In the genomic region with DNA sequence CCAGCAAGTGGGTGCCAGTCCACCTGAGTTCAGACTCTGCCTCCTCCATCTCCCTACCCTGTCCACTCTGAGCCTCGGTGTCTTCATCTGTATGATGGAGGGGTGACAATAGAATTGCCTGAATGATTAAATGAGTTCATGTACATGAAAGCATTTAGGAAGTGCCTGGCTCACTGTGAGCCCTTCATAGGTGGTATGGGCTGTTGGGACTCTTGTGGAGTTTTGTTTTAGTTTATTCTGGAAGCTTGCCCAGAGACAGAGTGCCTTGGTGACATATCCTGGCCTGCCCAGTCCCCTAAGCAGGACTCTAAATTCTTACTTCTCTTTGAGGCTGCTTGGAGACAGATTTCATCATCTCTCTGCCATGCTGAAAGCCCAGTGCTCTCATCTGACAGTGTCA, we compare ENCODE assay signal across 18 cellular contexts. TPM values are rescaled to one million over a fixed set of nuclear protein-coding genes. Genes with fewer than 3 reads are reported as not detected.
"Had no signal": no experiment of that assay in that cellular context is flagged by ENCODE, and none has a peak within 500 bp of the region (broad histone marks: within the 10 kb centered on the region; RNA-seq: fewer than 3 reads in every experiment).

No MANE protein-coding gene starts in this region.

- DNase-seq: activated CD4-positive, alpha-beta T cell treated with anti-CD3 and anti-CD28 coated beads for 1 hour; activated CD4-positive, alpha-beta T cell treated with anti-CD3 and anti-CD28 coated beads, Interleukin-2, amount 50 U/mL, for 4 hours; activated naive CD4-positive, alpha-beta T cell treated with Interleukin-2 at 50 U/mL for 16 hours; activated naive CD8-positive, alpha-beta T cell treated with anti-CD3 and anti-CD28 coated beads, Interleukin-2, amount 50 U/mL, for 24 hours; dermis blood vessel endothelial cell; effector memory CD8-positive, alpha-beta T cell; foreskin keratinocyte; glutamatergic neuron; kidney; midbrain; sigmoid colon; stimulated activated CD4-positive, alpha-beta T cell treated with anti-CD3 and anti-CD28 coated beads, Interleukin-2, amount 100 ng/mL, for 24 hours; T1000 had no signal

- H3K9me3 ChIP-seq: ascending aorta, breast epithelium, sigmoid colon, thoracic aorta had no signal

- H3K27me3 ChIP-seq: ascending aorta, breast epithelium, sigmoid colon had no signal

- H3K4me3 ChIP-seq: ascending aorta, breast epithelium, sigmoid colon, thoracic aorta had no signal

- H3K4me1 ChIP-seq: breast epithelium, foreskin keratinocyte, sigmoid colon had no signal

- H3K27ac ChIP-seq: breast epithelium, foreskin keratinocyte, sigmoid colon, thoracic aorta had no signal

- H3K36me3 ChIP-seq: breast epithelium, sigmoid colon had no signal

RNA-seq across cellular contexts. Expression of a gene that starts 39.2 kb away (rescaled TPM):
- total RNA-seq: foreskin keratinocyte, pulmonary artery endothelial cell had no signal
- polyA plus RNA-seq: foreskin keratinocyte, neural cell had no signal
